Comparison of ENCODE assay signal across 8 cellular contexts in genomic region chr3:55486857-55487375, GRCh38. TPM values are rescaled to one million over a fixed set of nuclear protein-coding genes. Genes with fewer than 3 reads are reported as not detected.
DNase-seq lines count a peak whose midpoint lies in the region; ATAC-seq and TF ChIP-seq lines count a peak whose summit lies in the region.

Gene WNT5A, minus strand, starts transcription at chr3:55487306. Its CDS starts 321 bp downstream, at chr3:55486985.

- H3K4me1 ChIP-seq in SK-N-SH (ENCODE audit: control insufficient read depth in 1 of 2, insufficient read depth in 2 of 2, low read depth in 1 of 2, low read length in 1 of 2), result peaks cover 11 to 30% of the 10 kb centered on the region in 2 experiments

- H3K27me3 ChIP-seq in SK-N-SH (ENCODE audit: insufficient read depth) (no peaks in the 10 kb centered on the region), neural cell (ENCODE audit: insufficient read depth, low read depth, low read length) (peaks cover 96% of the 10 kb centered on the region)

- H3K9me3 ChIP-seq in SK-N-SH (no peaks in the 10 kb centered on the region), neural cell (ENCODE audit: low read length) (no peaks in the 10 kb centered on the region)

- DNase-seq in NCI-H1417 (lab: John Stamatoyannopoulos, UW) (peak in 2 of 3 experiments; percentile 69 to 78), NCI-H1417 treated with DMSO at 0.1 percent for 48 hours (lab: John Stamatoyannopoulos, UW) (no peak), SK-N-SH (peak; percentile 73), fibroblast of pulmonary artery (ENCODE audit: low read depth) (peak; percentile 52), DMS79 treated with DMSO at 0.1 percent for 48 hours (lab: John Stamatoyannopoulos, UW) (no peak), SHP77 treated with DMSO at 0.1 percent for 48 hours (lab: John Stamatoyannopoulos, UW) (no peak)

- POLR2A ChIA-PET in SK-N-SH (lab: Yijun Ruan, JAX), result no interaction called here

- peaks cover 5 to 6% of the 10 kb centered on the region in 2 experiments for H3K36me3 ChIP-seq in SK-N-SH (replicated peaks in 1 of 2; ENCODE audit: control insufficient read depth in 1 of 2, insufficient read depth in 2 of 2, low read length in 1 of 2)
- H3K36me3 ChIP-seq in neural cell (ENCODE audit: insufficient read depth, low read length), result no peaks in the 10 kb centered on the region

- no peaks in the 10 kb centered on the region for H4K20me1 ChIP-seq in SK-N-SH (ENCODE audit: insufficient read depth)
- no peaks in the 10 kb centered on the region for H4K20me1 ChIP-seq in neural cell (ENCODE audit: insufficient read depth)

- CTCF ChIA-PET in SK-N-SH (lab: Yijun Ruan, JAX), result interaction anchor here (0.6 to 4.1 kb wide), 16 partner anchors 9 to 764 kb away, joined by 3 to 24 read pairs (median 3); no protein-coding TSS in a partner anchor

- peak within 1 kb of the TSS; percentile 78 to 83 for H3K4me3 ChIP-seq in SK-N-SH (ENCODE audit: low read depth in 2 of 2, low read length in 1 of 2)
- H3K4me3 ChIP-seq in fibroblast of pulmonary artery (replicated peaks; ENCODE audit: low read depth, low read length), result peak within 1 kb of the TSS; percentile 88
- H3K4me3 ChIP-seq in neural cell (ENCODE audit: low read length), result peak within 1 kb of the TSS; percentile 71

- TF ChIP-seq CTCF in SK-N-SH (IDR thresholded peaks at IDR 0.05) (no peak), fibroblast of pulmonary artery (IDR thresholded peaks at IDR 0.05; ENCODE audit: low read length, missing control alignments) (no peak), neural cell (IDR thresholded peaks at IDR 0.05; ENCODE audit: poor library complexity, severe bottlenecking) (no peak)

- no peak for TF ChIP-seq RAD21 in SK-N-SH (IDR thresholded peaks at IDR 0.05; ENCODE audit: low read length)
- TF ChIP-seq RAD21 in neural cell (conservative IDR thresholded peaks at IDR 0.05), result no peak

- TF ChIP-seq EP300 in SK-N-SH (IDR thresholded peaks at IDR 0.05; ENCODE audit: borderline replicate concordance in 1 of 2, low read depth in 1 of 2, low read length in 1 of 2), result no peak
- TF ChIP-seq EP300 in neural cell (conservative IDR thresholded peaks at IDR 0.05; ENCODE audit: poor library complexity, severe bottlenecking), result no peak

- peak within 1 kb of the TSS; percentile 71; the same call in 1 of the 2 replicates for H2AFZ ChIP-seq in SK-N-SH (ENCODE audit: low read depth)
- no peak within 1 kb of the TSS for H2AFZ ChIP-seq in neural cell (ENCODE audit: low read depth, low read length)

- no peak for ATAC-seq in GM18498 (IDR thresholded peaks at IDR 0.05; ENCODE audit: unreplicated experiment)

- H3F3A ChIP-seq in SK-N-SH (replicated peaks; ENCODE audit: insufficient read depth) (peaks cover 18% of the 10 kb centered on the region), neural cell (ENCODE audit: insufficient read depth, low read length, poor library complexity, severe bottlenecking) (peaks cover 4% of the 10 kb centered on the region)

- H3K27ac ChIP-seq in SK-N-SH (ENCODE audit: low read depth in 2 of 2, low read length in 1 of 2) (peak within 1 kb of the TSS; percentile 63 to 88), neural cell (ENCODE audit: low read length) (no peak within 1 kb of the TSS)

- WGBS in SK-N-SH (ENCODE audit: low lambda C conversion rate), result under 1% methylated on average over 39 of the region's 52 CpGs

- H3K9ac ChIP-seq in SK-N-SH (peak within 1 kb of the TSS; percentile 96), neural cell (ENCODE audit: low read length) (peak within 1 kb of the TSS; percentile 30)

- peak within 1 kb of the TSS; percentile 98 for H3K4me2 ChIP-seq in SK-N-SH
- peak within 1 kb of the TSS; percentile 85 for H3K4me2 ChIP-seq in neural cell (ENCODE audit: low read length)

- H3K79me2 ChIP-seq in SK-N-SH (ENCODE audit: insufficient read depth) (peaks cover 60% of the 10 kb centered on the region), neural cell (replicated peaks; ENCODE audit: insufficient read depth, low read length) (no peaks in the 10 kb centered on the region)

- H3K9me2 ChIP-seq in SK-N-SH (no peaks in the 10 kb centered on the region), neural cell (ENCODE audit: insufficient read depth, low read length) (no peaks in the 10 kb centered on the region)

TF ChIP-seq in SK-N-SH, 30 proteins besides CTCF, POLR2A, EP300 and RAD21:
- TF ChIP-seq MEF2A (IDR thresholded peaks at IDR 0.05; ENCODE audit: borderline replicate concordance, low read depth), result no peak
- peak; percentile 2; the same call in 1 of the 2 replicates for TF ChIP-seq SMC3 (IDR thresholded peaks at IDR 0.05; ENCODE audit: low read depth, low read length)

TF ChIP-seq in neural cell, 6 proteins besides CTCF, POLR2A, EP300 and RAD21:
- TF ChIP-seq TAF1 (IDR thresholded peaks at IDR 0.05; ENCODE audit: low read depth) (no peak), REST (IDR thresholded peaks at IDR 0.05; ENCODE audit: borderline replicate concordance) (no peak), EZH2 (IDR thresholded peaks at IDR 0.05; ENCODE audit: borderline replicate concordance, insufficient read depth, low read length, poor library complexity, severe bottlenecking) (no peak), POLR2AphosphoS5 (IDR thresholded peaks at IDR 0.05) (no peak), MXI1 (conservative IDR thresholded peaks at IDR 0.05; ENCODE audit: poor library complexity, severe bottlenecking) (no peak), SMC3 (conservative IDR thresholded peaks at IDR 0.05; ENCODE audit: poor library complexity) (no peak)

RNA-seq across cellular contexts. Expression of gene WNT5A, which starts in this region (rescaled TPM):
- polyA plus RNA-seq in SK-N-SH (2012; rRNA removed) (27.1 and 30.7 TPM in 2 replicates), neural cell (0.59 and 0.74 TPM in 2 replicates)
- 13.5 and 23.5 TPM in 2 replicates for polyA plus RNA-seq in SK-N-SH (2012; cell fraction: cytosol; rRNA removed)
- polyA plus RNA-seq in SK-N-SH (2012; cell fraction: nucleus; rRNA removed), result 57.8 and 62.1 TPM in 2 replicates
- polyA minus RNA-seq in neural cell, result 0.93 and 0.97 TPM in 2 replicates

Comparison
In these comparisons a context has a peak if more than half of its experiments do, and no peak if none do; other contexts are left out.
1. DNase-seq: peak in NCI-H1417 (2 of 3), SK-N-SH (single experiment) and fibroblast of pulmonary artery (single experiment); none in NCI-H1417 treated with DMSO at 0.1 percent for 48 hours (single experiment), DMS79 treated with DMSO at 0.1 percent for 48 hours (single experiment) and SHP77 treated with DMSO at 0.1 percent for 48 hours (single experiment).
2. Peak in every context shown above with its lines, with median percentiles within 50 percentile points of each other: H3K4me3 ChIP-seq.